8 cellular contexts compared by ENCODE assay signal in genomic region chr3:133895208-133896001, GRCh38. TPM values are rescaled to one million over a fixed set of nuclear protein-coding genes. Genes with fewer than 3 reads are reported as not detected.
DNase-seq lines count a peak whose midpoint lies in the region; ATAC-seq and TF ChIP-seq lines count a peak whose summit lies in the region.

Gene RAB6B, minus strand, starts transcription at chr3:133895882. Its CDS starts 416 bp downstream, at chr3:133895466.

- H3K9me3 Mint-ChIP-seq in activated CD8-positive, alpha-beta memory T cell treated with anti-CD3 and anti-CD28 coated beads, Interleukin-2, amount 10 ng/mL, durations not matched to agents 7 days and 5 days (ENCODE audit: low read depth), result no peaks in the 10 kb centered on the region

- H3K36me3 ChIP-seq in adrenal gland (replicated peaks in 1 of 2) (no peaks in the 10 kb centered on the region), heart left ventricle (no peaks in the 10 kb centered on the region)

- no peak for DNase-seq in activated CD8-positive, alpha-beta memory T cell treated with anti-CD3 and anti-CD28 coated beads, Interleukin-2, amount 10 ng/mL, durations not matched to agents 7 days and 5 days
- DNase-seq in activated CD8-positive, alpha-beta memory T cell treated with anti-CD3 and anti-CD28 coated beads for 24 hours, result no peak
- peak; percentile 63 for DNase-seq in NCI-H1105 treated with DMSO at 0.1 percent for 48 hours (lab: John Stamatoyannopoulos, UW)
- peak in 5 of 7 donors; percentile 28 to 65 (median 43) for DNase-seq in adrenal gland
- DNase-seq in heart left ventricle, result peak; percentile 48 to 75 (median 54)
- no peak for DNase-seq in omental fat pad (ENCODE audit: low spot score)

- TF ChIP-seq CTCF in adrenal gland (IDR thresholded peaks at IDR 0.05) (no peak), heart left ventricle (IDR thresholded peaks at IDR 0.05) (no peak), omental fat pad (IDR thresholded peaks at IDR 0.05) (no peak)

- no peaks in the 10 kb centered on the region for H3K36me3 Mint-ChIP-seq in activated CD8-positive, alpha-beta memory T cell treated with anti-CD3 and anti-CD28 coated beads, Interleukin-2, amount 10 ng/mL, durations not matched to agents 7 days and 5 days

- intact Hi-C loops in adrenal gland (cut with DNase I), result no loop called here
- intact Hi-C loops in heart left ventricle (cut with DNase I), result loop anchor here in 5 of 10 donors (2.0 to 10.0 kb wide), 5 partner anchors 67 to 231 kb away; partner anchors contain the start of gene TOPBP1 (in 1 of the 5)

- peaks cover 2% of the 10 kb centered on the region for H3K4me1 Mint-ChIP-seq in activated CD8-positive, alpha-beta memory T cell treated with anti-CD3 and anti-CD28 coated beads, Interleukin-2, amount 10 ng/mL, durations not matched to agents 7 days and 5 days

- H3K9me3 ChIP-seq in adrenal gland (replicated peaks in 1 of 3) (no peaks in the 10 kb centered on the region), heart left ventricle (no peaks in the 10 kb centered on the region)

- H3K27ac Mint-ChIP-seq in activated CD8-positive, alpha-beta memory T cell treated with anti-CD3 and anti-CD28 coated beads, Interleukin-2, amount 10 ng/mL, durations not matched to agents 7 days and 5 days, result no peak within 1 kb of the TSS

- peak within 1 kb of the TSS; percentile 59 for H3K4me3 Mint-ChIP-seq in activated CD8-positive, alpha-beta memory T cell treated with anti-CD3 and anti-CD28 coated beads, Interleukin-2, amount 10 ng/mL, durations not matched to agents 7 days and 5 days

- peak; percentile 85 for ATAC-seq in activated CD8-positive, alpha-beta memory T cell treated with anti-CD3 and anti-CD28 coated beads, Interleukin-2, amount 10 ng/mL, durations not matched to agents 7 days and 5 days
- peak; percentile 40 to 86 (median 73) for ATAC-seq in heart left ventricle
- ATAC-seq in omental fat pad (ENCODE audit: low FRiP score), result peak; percentile 67
- ATAC-seq in HG03442 (IDR thresholded peaks at IDR 0.05; ENCODE audit: unreplicated experiment), result no peak
- no peak for ATAC-seq in HG03139 (IDR thresholded peaks at IDR 0.05; ENCODE audit: unreplicated experiment)

- H3K27me3 Mint-ChIP-seq in activated CD8-positive, alpha-beta memory T cell treated with anti-CD3 and anti-CD28 coated beads, Interleukin-2, amount 10 ng/mL, durations not matched to agents 7 days and 5 days, result peaks cover 68% of the 10 kb centered on the region

- H3K4me1 ChIP-seq in adrenal gland (replicated peaks in 1 of 2) (peaks cover 6 to 8% of the 10 kb centered on the region in 2 donors), heart left ventricle (peaks cover 0 to 44% (median 17%) of the 10 kb centered on the region in 12 donors)

- H3K27me3 ChIP-seq in adrenal gland (no peaks in the 10 kb centered on the region), heart left ventricle (peaks cover 0 to 29% (median 0%) of the 10 kb centered on the region in 9 donors)

- H3K4me3 ChIP-seq in adrenal gland (peak within 1 kb of the TSS in 3 of 4 donors; percentile 16 to 89 (median 44)), heart left ventricle (peak within 1 kb of the TSS; percentile 60 to 85 (median 72))

- 0 to 1% (median 1%) methylated on average over 37 to 80 of the region's 80 CpGs for WGBS in adrenal gland, 4 donors
- WGBS in heart left ventricle, 4 donors, result 0 to 1% (median 1%) methylated on average over 37 to 80 of the region's 80 CpGs

- CTCF ChIA-PET in activated CD8-positive, alpha-beta memory T cell treated with anti-CD3 and anti-CD28 coated beads, Interleukin-2, amount 10 ng/mL, durations not matched to agents 7 days and 5 days (lab: Charles Lee), result interaction anchor here (1.4 kb wide), 1 partner anchor 75 kb away, joined by 3 read pairs; no protein-coding TSS in a partner anchor

- TF ChIP-seq POLR2A in adrenal gland (IDR thresholded peaks at IDR 0.05), result no peak
- TF ChIP-seq POLR2A in heart left ventricle (IDR thresholded peaks at IDR 0.05), result peak in 1 of 2 donors; percentile 35

- peak within 1 kb of the TSS in 1 of 5 donors; percentile 55 for H3K27ac ChIP-seq in adrenal gland
- H3K27ac ChIP-seq in heart left ventricle, result peak within 1 kb of the TSS in 10 of 12 donors; percentile 9 to 78 (median 52)

RNA-seq across cellular contexts. Expression of gene RAB6B, which starts in this region (rescaled TPM):
- total RNA-seq in activated CD8-positive, alpha-beta memory T cell treated with anti-CD3 and anti-CD28 coated beads, Interleukin-2, amount 10 ng/mL, durations not matched to agents 7 days and 5 days, result 1 to 10 TPM; 1.0 to 1.3 TPM
- total RNA-seq in adrenal gland (10 to 100 TPM in 1 of 8 donors, 1 to 10 TPM in 7; 1.4 to 14.5 (median 4.3) TPM), heart left ventricle (10 to 100 TPM; 12.4 to 57.2 (median 44.6) TPM), omental fat pad (10 to 100 TPM in 1 of 4 donors, 1 to 10 TPM in 3; 1.7 to 16.4 (median 3.4) TPM)
- polyA plus RNA-seq in adrenal gland (10 to 100 TPM in 1 of 3 donors, 1 to 10 TPM in 2; 2.7 to 12.9 (median 5.6) TPM), heart left ventricle (10 to 100 TPM; 15.4 to 23.5 TPM)

Comparison
In these comparisons a context has a peak if more than half of its experiments do, and no peak if none do; other contexts are left out.
1. ATAC-seq: peak in activated CD8-positive, alpha-beta memory T cell treated with anti-CD3 and anti-CD28 coated beads, Interleukin-2, amount 10 ng/mL, durations not matched to agents 7 days and 5 days (single experiment), heart left ventricle (4 of 4) and omental fat pad (single experiment); none in HG03442 (single experiment) and HG03139 (single experiment).
2. DNase-seq: peak in NCI-H1105 treated with DMSO at 0.1 percent for 48 hours (single experiment), adrenal gland (5 of 7) and heart left ventricle (5 of 5); none in activated CD8-positive, alpha-beta memory T cell treated with anti-CD3 and anti-CD28 coated beads, Interleukin-2, amount 10 ng/mL, durations not matched to agents 7 days and 5 days (single experiment), activated CD8-positive, alpha-beta memory T cell treated with anti-CD3 and anti-CD28 coated beads for 24 hours (single experiment) and omental fat pad (single experiment).